Comparison of ENCODE assay signal across 19 cellular contexts in genomic region chr22:23020659-23021293, GRCh38. TPM values are rescaled to one million over a fixed set of nuclear protein-coding genes. Genes with fewer than 3 reads are reported as not detected.
DNase-seq lines count a peak whose midpoint lies in the region; ATAC-seq, FAIRE-seq and TF ChIP-seq lines count a peak whose summit lies in the region.
"Had no signal": no experiment of that assay in that cellular context is flagged by ENCODE, and none has a peak within 500 bp of the region (broad histone marks: within the 10 kb centered on the region; RNA-seq: fewer than 3 reads in every experiment).

No MANE protein-coding gene starts in this region.

- H3K9me2 ChIP-seq in Karpas-422 (replicated peaks; ENCODE audit: insufficient read depth, low read length): no peaks in the 10 kb centered on the region

- no peak overlapping the region for H3K4me2 ChIP-seq in Karpas-422 (ENCODE audit: low read depth, low read length, poor library complexity, severe bottlenecking)
- H3K4me2 ChIP-seq: A549 had no signal

- no peak overlapping the region for H2AFZ ChIP-seq in Karpas-422 (ENCODE audit: low read length)

- H3K27ac ChIP-seq in Karpas-422 (ENCODE audit: low read length): peak overlapping the region; percentile 83
- H3K27ac ChIP-seq: A549 had no signal

- H3K27me3 Mint-ChIP-seq in activated B cell treated with CpG ODN at 0.5 μM for 24 hours (no peaks in the 10 kb centered on the region), type B pancreatic cell (peaks cover 4% of the 10 kb centered on the region)
- H3K27me3 Mint-ChIP-seq in stimulated activated memory B cell treated with anti-CD40 and anti-IgM and Interleukin-4, amounts not matched to agents 10 μg/mL and 1 μg/mL and 100 μg/mL, for 72 hours: no peaks in the 10 kb centered on the region

- no peak for TF ChIP-seq CTCF in activated B cell treated with CpG ODN at 0.5 μM for 24 hours (IDR thresholded peaks at IDR 0.05)
- TF ChIP-seq CTCF in type B pancreatic cell (conservative IDR thresholded peaks at IDR 0.05): no peak

- no peak overlapping the region for H3K4me3 ChIP-seq in Karpas-422 (ENCODE audit: low read length)
- H3K4me3 ChIP-seq: A549 had no signal

- peaks cover 14% of the 10 kb centered on the region for H3K4me1 Mint-ChIP-seq in activated B cell treated with CpG ODN at 0.5 μM for 24 hours
- peaks cover 8% of the 10 kb centered on the region for H3K4me1 Mint-ChIP-seq in stimulated activated memory B cell treated with anti-CD40 and anti-IgM and Interleukin-4, amounts not matched to agents 10 μg/mL and 1 μg/mL and 100 μg/mL, for 72 hours
- no peaks in the 10 kb centered on the region for H3K4me1 Mint-ChIP-seq in type B pancreatic cell (ENCODE audit: unreplicated experiment)
- H3K4me1 Mint-ChIP-seq: CD14-positive monocyte had no signal

- intact Hi-C loops in activated B cell treated with CpG ODN at 0.5 μM for 24 hours (cut with micrococcal nuclease): no loop called here

- peak overlapping the region; percentile 20 for H3K9ac ChIP-seq in Karpas-422 (ENCODE audit: low read length)

- H3K27ac Mint-ChIP-seq in activated B cell treated with CpG ODN at 0.5 μM for 24 hours: peak overlapping the region; percentile 68
- H3K27ac Mint-ChIP-seq in stimulated activated memory B cell treated with anti-CD40 and anti-IgM and Interleukin-4, amounts not matched to agents 10 μg/mL and 1 μg/mL and 100 μg/mL, for 72 hours: no peak overlapping the region
- no peak overlapping the region for H3K27ac Mint-ChIP-seq in type B pancreatic cell
- H3K27ac Mint-ChIP-seq: CD14-positive monocyte; CD8-positive, alpha-beta T cell; H9 had no signal

- H4K20me1 ChIP-seq in Karpas-422 (ENCODE audit: insufficient read depth, low read depth, low read length): no peaks in the 10 kb centered on the region

- no peaks in the 10 kb centered on the region for H3K9me3 ChIP-seq in Karpas-422 (ENCODE audit: low read length)
- H3K9me3 ChIP-seq: A549 had no signal

- H3K79me2 ChIP-seq in Karpas-422 (ENCODE audit: low read length): peaks cover 11% of the 10 kb centered on the region

- POLR2A ChIA-PET in activated B cell treated with CpG ODN at 0.5 μM for 24 hours (lab: Charles Lee): no interaction called here

- peaks cover 11% of the 10 kb centered on the region for H3K4me1 ChIP-seq in Karpas-422 (ENCODE audit: low read length)
- H3K4me1 ChIP-seq: A549 had no signal

- peaks cover 13% of the 10 kb centered on the region; the same call in 1 of the 2 replicates for H3K36me3 ChIP-seq in Karpas-422 (ENCODE audit: insufficient read depth, low read length)

- H3K9me3 Mint-ChIP-seq in activated B cell treated with CpG ODN at 0.5 μM for 24 hours (peaks cover 8% of the 10 kb centered on the region), type B pancreatic cell (peaks cover 5% of the 10 kb centered on the region)
- peaks cover 6% of the 10 kb centered on the region for H3K9me3 Mint-ChIP-seq in stimulated activated memory B cell treated with anti-CD40 and anti-IgM and Interleukin-4, amounts not matched to agents 10 μg/mL and 1 μg/mL and 100 μg/mL, for 72 hours

- H3K27me3 ChIP-seq in Karpas-422 (ENCODE audit: low read length): no peaks in the 10 kb centered on the region

- CTCF ChIA-PET in activated B cell treated with CpG ODN at 0.5 μM for 24 hours (lab: Charles Lee): no interaction called here

- no peak for FAIRE-seq in GM12891 (lab: Jason Lieb, UNC)
- FAIRE-seq: A549, D721Med, HepG2, HTR-8/SVneo had no signal

- no peak for TF ChIP-seq POLR2A in GM12891 (IDR thresholded peaks at IDR 0.05; ENCODE audit: low read depth, low read length)

- H3K4me3 Mint-ChIP-seq in activated B cell treated with CpG ODN at 0.5 μM for 24 hours (no peak overlapping the region), type B pancreatic cell (no peak overlapping the region)
- H3K4me3 Mint-ChIP-seq in stimulated activated memory B cell treated with anti-CD40 and anti-IgM and Interleukin-4, amounts not matched to agents 10 μg/mL and 1 μg/mL and 100 μg/mL, for 72 hours: no peak overlapping the region
- H3K4me3 Mint-ChIP-seq: CD14-positive monocyte; CD8-positive, alpha-beta T cell; H9 had no signal

- no peaks in the 10 kb centered on the region for H3K36me3 Mint-ChIP-seq in activated B cell treated with CpG ODN at 0.5 μM for 24 hours (ENCODE audit: low read depth)
- peaks cover 5% of the 10 kb centered on the region for H3K36me3 Mint-ChIP-seq in stimulated activated memory B cell treated with anti-CD40 and anti-IgM and Interleukin-4, amounts not matched to agents 10 μg/mL and 1 μg/mL and 100 μg/mL, for 72 hours
- H3K36me3 Mint-ChIP-seq in type B pancreatic cell: no peaks in the 10 kb centered on the region
- H3K36me3 Mint-ChIP-seq: CD14-positive monocyte; CD8-positive, alpha-beta T cell had no signal

- ATAC-seq in activated B cell treated with CpG ODN at 0.5 μM for 24 hours (ENCODE audit: low read depth) (no peak), GM19467 (IDR thresholded peaks at IDR 0.05; ENCODE audit: unreplicated experiment) (no peak)
- peak; percentile 61 for ATAC-seq in stimulated activated memory B cell treated with anti-CD40 and anti-IgM and Interleukin-4, amounts not matched to agents 10 μg/mL and 1 μg/mL and 100 μg/mL, for 72 hours
- ATAC-seq: A549; CD8-positive, alpha-beta T cell; HepG2 had no signal

- DNase-seq in GM12891 (ENCODE audit: insufficient read length, low spot score) (no peak), Karpas-422 (peak; percentile 51), activated B cell treated with CpG ODN at 0.5 μM for 24 hours (no peak), type B pancreatic cell (ENCODE audit: extremely low spot score, unreplicated experiment) (no peak), dedifferentiated amniotic fluid mesenchymal stem cell (ENCODE audit: extremely low spot score) (no peak)
- DNase-seq: CD8-positive, alpha-beta T cell; COR-L47; DMS153; DMS79 treated with DMSO at 0.1 percent for 48 hours; GF-D8; GOT3; H9 had no signal

TF ChIP-seq in GM12891, 5 proteins besides CTCF, POLR2A, EP300 and RAD21:
- TF ChIP-seq SPI1 (IDR thresholded peaks at IDR 0.05; ENCODE audit: low read depth, low read length): peak; percentile 27; the same call in 1 of the 2 replicates
- TF ChIP-seq PAX5 (IDR thresholded peaks at IDR 0.05; ENCODE audit: insufficient read depth, low read length, severe bottlenecking): no peak
- no peak for TF ChIP-seq TAF1 (IDR thresholded peaks at IDR 0.05; ENCODE audit: low read depth, low read length)
- TF ChIP-seq POLR2AphosphoS5 (IDR thresholded peaks at IDR 0.05; ENCODE audit: low read depth, low read length): no peak
- no peak for TF ChIP-seq POU2F2 (IDR thresholded peaks at IDR 0.05; ENCODE audit: low read depth, low read length)

RNA-seq across cellular contexts. Expression of gene GNAZ, which starts 49.5 kb away (rescaled TPM):
- 0.09 TPM for polyA plus RNA-seq in GM12891 (2012; ENCODE audit: low read depth, missing spikeins)
- total RNA-seq in Karpas-422 (2014; rRNA removed; shearing (Covaris generic); ENCODE audit: low replicate concordance): 33.0 and 33.8 TPM in 2 replicates
- total RNA-seq in activated B cell treated with CpG ODN at 0.5 μM for 24 hours: 9.3 and 12.2 TPM in 2 replicates
- total RNA-seq in type B pancreatic cell (ENCODE audit: low replicate concordance): 8.7 and 14.4 TPM in 2 replicates
- total RNA-seq: CD8-positive, alpha-beta T cell had no signal
